24 cellular contexts compared by ENCODE assay signal in the genomic region with DNA sequence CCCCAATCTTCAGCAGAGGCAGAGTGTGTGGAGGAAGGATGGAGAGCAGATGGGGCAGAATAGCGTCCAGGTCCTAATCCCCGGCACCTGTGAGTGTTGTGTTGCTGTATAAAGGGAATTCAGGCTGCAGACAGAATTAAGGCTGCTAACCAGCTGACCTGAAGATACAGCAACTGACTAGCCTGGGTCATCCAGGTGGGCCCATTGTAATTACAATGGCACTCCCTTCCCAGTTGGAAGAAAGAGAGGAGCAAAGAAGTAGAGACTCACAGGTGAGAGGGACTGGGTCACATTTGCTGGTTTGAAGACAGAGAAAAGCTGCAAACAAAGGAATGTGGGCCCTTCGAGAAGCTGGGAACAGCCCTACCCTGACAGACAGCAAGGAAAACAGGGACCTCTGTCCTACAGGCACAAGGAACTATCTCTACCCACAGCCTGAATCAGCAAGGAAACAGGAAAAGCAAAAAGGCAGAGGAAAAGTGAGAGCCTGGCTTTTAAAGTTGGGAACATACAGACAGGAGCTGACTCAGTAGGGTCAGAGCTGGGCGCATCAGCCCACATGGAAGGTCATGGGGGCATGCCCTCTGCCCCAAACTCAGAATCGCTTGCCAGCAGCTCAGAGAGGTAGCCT. TPM values are rescaled to one million over a fixed set of nuclear protein-coding genes. Genes with fewer than 3 reads are reported as not detected.
"Had no signal": no experiment of that assay in that cellular context is flagged by ENCODE, and none has a peak within 500 bp of the region (broad histone marks: within the 10 kb centered on the region; RNA-seq: fewer than 3 reads in every experiment).

No MANE protein-coding gene starts in this region.

- H3K36me3 ChIP-seq: colonic mucosa, sigmoid colon, thoracic aorta had no signal

- H3K4me1 Mint-ChIP-seq: immature natural killer cell; naive thymus-derived CD4-positive, alpha-beta T cell had no signal

- H3K9me3 Mint-ChIP-seq: immature natural killer cell; naive thymus-derived CD4-positive, alpha-beta T cell had no signal

- H3K27me3 Mint-ChIP-seq: activated naive CD8-positive, alpha-beta T cell had no signal

- H3K4me1 ChIP-seq: colonic mucosa, sigmoid colon had no signal

- H3K4me3 ChIP-seq: body of pancreas, colonic mucosa, lung, sigmoid colon, thoracic aorta had no signal

- H3K36me3 Mint-ChIP-seq: activated naive CD8-positive, alpha-beta T cell; immature natural killer cell; naive thymus-derived CD4-positive, alpha-beta T cell had no signal

- H3K27ac ChIP-seq: colonic mucosa, sigmoid colon, thoracic aorta had no signal

- ATAC-seq: esophagus mucosa; naive thymus-derived CD4-positive, alpha-beta T cell had no signal

- H3K4me3 Mint-ChIP-seq: activated naive CD8-positive, alpha-beta T cell; immature natural killer cell; naive thymus-derived CD4-positive, alpha-beta T cell had no signal

- H3K27me3 ChIP-seq: body of pancreas, colonic mucosa, sigmoid colon had no signal

- H3K27ac Mint-ChIP-seq: activated naive CD8-positive, alpha-beta T cell; immature natural killer cell; naive thymus-derived CD4-positive, alpha-beta T cell had no signal

- DNase-seq: activated CD4-positive, alpha-beta T cell treated with anti-CD3 and anti-CD28 coated beads, Interleukin-2, amount 50 U/mL, for 1 hour; activated CD4-positive, CD25-positive, alpha-beta regulatory T cell; activated CD8-positive, alpha-beta memory T cell treated with anti-CD3 and anti-CD28 coated beads for 24 hours; activated gamma-delta T cell treated with Interleukin-2 at 50 U/mL for 16 hours; amniotic stem cell; central memory CD4-positive, alpha-beta T cell; colonic mucosa; hippocampal formation; immature natural killer cell; naive thymus-derived CD4-positive, alpha-beta T cell; sigmoid colon; stimulated activated CD4-positive, alpha-beta T cell treated with anti-CD3 and anti-CD28 coated beads, Interleukin-12 subunit alpha, Interleukin-12 subunit beta, amount 100 ng/mL, for 4 hours; stimulated activated CD4-positive, alpha-beta T cell treated with anti-CD3 and anti-CD28 coated beads, Interleukin-2, amount 100 ng/mL, for 24 hours; T-helper 2 cell had no signal

- H3K9me3 ChIP-seq: body of pancreas, colonic mucosa, sigmoid colon, thoracic aorta had no signal

RNA-seq across cellular contexts. Expression of gene TMEM72, which starts 11.6 kb away (rescaled TPM):
- total RNA-seq: esophagus mucosa; fibroblast of villous mesenchyme; glomerular endothelial cell; mononuclear cell; naive thymus-derived CD4-positive, alpha-beta T cell; osteocyte; thoracic aorta; ureter had no signal
- polyA plus RNA-seq: immature natural killer cell; naive thymus-derived CD4-positive, alpha-beta T cell had no signal
